1 cellular context compared by ENCODE assay signal in genomic region chr18:30192216-30192615, GRCh38.
TF ChIP-seq lines count a peak whose summit lies in the region.

No MANE protein-coding gene starts in this region.

TF ChIP-seq in SK-N-SH treated with all-trans-retinoic acid at 6 μM for 48 hours, 23 proteins besides CTCF, POLR2A, EP300 and RAD21 (continued from another document):
- no peak for TF ChIP-seq POU6F1 (CRISPR knock-in tag; IDR thresholded peaks at IDR 0.05; ENCODE audit: borderline replicate concordance, low read depth)
- TF ChIP-seq, protein P1, sequence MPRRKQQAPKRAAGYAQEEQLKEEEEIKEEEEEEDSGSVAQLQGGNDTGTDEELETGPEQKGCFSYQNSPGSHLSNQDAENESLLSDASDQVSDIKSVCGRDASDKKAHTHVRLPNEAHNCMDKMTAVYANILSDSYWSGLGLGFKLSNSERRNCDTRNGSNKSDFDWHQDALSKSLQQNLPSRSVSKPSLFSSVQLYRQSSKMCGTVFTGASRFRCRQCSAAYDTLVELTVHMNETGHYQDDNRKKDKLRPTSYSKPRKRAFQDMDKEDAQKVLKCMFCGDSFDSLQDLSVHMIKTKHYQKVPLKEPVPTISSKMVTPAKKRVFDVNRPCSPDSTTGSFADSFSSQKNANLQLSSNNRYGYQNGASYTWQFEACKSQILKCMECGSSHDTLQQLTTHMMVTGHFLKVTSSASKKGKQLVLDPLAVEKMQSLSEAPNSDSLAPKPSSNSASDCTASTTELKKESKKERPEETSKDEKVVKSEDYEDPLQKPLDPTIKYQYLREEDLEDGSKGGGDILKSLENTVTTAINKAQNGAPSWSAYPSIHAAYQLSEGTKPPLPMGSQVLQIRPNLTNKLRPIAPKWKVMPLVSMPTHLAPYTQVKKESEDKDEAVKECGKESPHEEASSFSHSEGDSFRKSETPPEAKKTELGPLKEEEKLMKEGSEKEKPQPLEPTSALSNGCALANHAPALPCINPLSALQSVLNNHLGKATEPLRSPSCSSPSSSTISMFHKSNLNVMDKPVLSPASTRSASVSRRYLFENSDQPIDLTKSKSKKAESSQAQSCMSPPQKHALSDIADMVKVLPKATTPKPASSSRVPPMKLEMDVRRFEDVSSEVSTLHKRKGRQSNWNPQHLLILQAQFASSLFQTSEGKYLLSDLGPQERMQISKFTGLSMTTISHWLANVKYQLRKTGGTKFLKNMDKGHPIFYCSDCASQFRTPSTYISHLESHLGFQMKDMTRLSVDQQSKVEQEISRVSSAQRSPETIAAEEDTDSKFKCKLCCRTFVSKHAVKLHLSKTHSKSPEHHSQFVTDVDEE (CRISPR knock-in tag; IDR thresholded peaks at IDR 0.05), result no peak
- no peak for TF ChIP-seq TCF4 (CRISPR knock-in tag; IDR thresholded peaks at IDR 0.05; ENCODE audit: borderline replicate concordance)
- TF ChIP-seq ZFP30 (CRISPR knock-in tag; IDR thresholded peaks at IDR 0.05), result no peak
